ENCODE assay signal across 8 cellular contexts in genomic region chr1:248872752-248873408, GRCh38. TPM values are rescaled to one million over a fixed set of nuclear protein-coding genes. Genes with fewer than 3 reads are reported as not detected.
A peak's percentile ranks its signal among the peaks of the same experiment; 100 is the strongest.
DNase-seq lines count a peak whose midpoint lies in the region; ATAC-seq, FAIRE-seq and TF ChIP-seq lines count a peak whose summit lies in the region.

No MANE protein-coding gene starts in this region.

- CTCF ChIA-PET in CD4-positive, alpha-beta T cell (lab: Charles Lee), result interaction anchor here (1.3 kb wide), 1 partner anchor 66 kb away, joined by 3 read pairs; no protein-coding TSS in a partner anchor
- CTCF ChIA-PET in activated CD8-positive, alpha-beta T cell treated with anti-CD3 and anti-CD28 coated beads for 36 hours (lab: Charles Lee), result interaction anchor here (1.0 to 2.4 kb wide), 9 partner anchors 10 to 52 kb away, joined by 3 to 14 read pairs (median 5); partner anchors contain the start of genes SH3BP5L and ZNF692

- peak in 3 of 10 experiments; percentile 16 to 21 (median 17) for DNase-seq in CD4-positive, alpha-beta T cell
- DNase-seq in GM19239 (ENCODE audit: insufficient read length, low spot score) (no peak), NCI-H446 treated with DMSO at 0.1 percent for 48 hours (lab: John Stamatoyannopoulos, UW) (peak; percentile 46), erythroblast (lab: John Stamatoyannopoulos, UW) (peak; percentile 87 to 89), mucosa of gallbladder (ENCODE audit: low spot score) (peak; percentile 45), substantia nigra (lab: John Stamatoyannopoulos, UW) (peak in 24 of 49 donors; percentile 21 to 73 (median 42))
- DNase-seq in activated CD8-positive, alpha-beta T cell treated with anti-CD3 and anti-CD28 coated beads for 36 hours, result peak; percentile 78

- intact Hi-C loops in CD4-positive, alpha-beta T cell (cut with DNase I, micrococcal nuclease), result loop anchor here in 1 of 2 experiments (1.0 kb wide), 1 partner anchor 10 kb away; no protein-coding TSS in a partner anchor
- intact Hi-C loops in activated CD8-positive, alpha-beta T cell treated with anti-CD3 and anti-CD28 coated beads for 36 hours (cut with micrococcal nuclease), result no loop called here

- no peak for TF ChIP-seq CTCF in CD4-positive, alpha-beta T cell (IDR thresholded peaks at IDR 0.05)
- no peak for TF ChIP-seq CTCF in activated CD8-positive, alpha-beta T cell treated with anti-CD3 and anti-CD28 coated beads for 36 hours (IDR thresholded peaks at IDR 0.05)

- H3K4me3 Mint-ChIP-seq in CD4-positive, alpha-beta T cell, result peak overlapping the region; percentile 99
- peak overlapping the region; percentile 90 for H3K4me3 Mint-ChIP-seq in activated CD8-positive, alpha-beta T cell treated with anti-CD3 and anti-CD28 coated beads for 36 hours

- H3K27me3 Mint-ChIP-seq in CD4-positive, alpha-beta T cell, result peaks cover 14% of the 10 kb centered on the region
- peaks cover 4% of the 10 kb centered on the region for H3K27me3 Mint-ChIP-seq in activated CD8-positive, alpha-beta T cell treated with anti-CD3 and anti-CD28 coated beads for 36 hours

- POLR2A ChIA-PET in CD4-positive, alpha-beta T cell (lab: Charles Lee), result interaction anchor here (0.7 to 3.6 kb wide), 6 partner anchors 8 to 47 kb away, joined by 3 to 37 read pairs (median 26); partner anchors contain the start of genes PGBD2, SH3BP5L, ZNF672 and ZNF692
- POLR2A ChIA-PET in activated CD8-positive, alpha-beta T cell treated with anti-CD3 and anti-CD28 coated beads for 36 hours (lab: Charles Lee), result interaction anchor here (0.9 to 2.5 kb wide), 5 partner anchors 9 to 35 kb away, joined by 3 to 11 read pairs (median 5); partner anchors contain the start of genes ZNF672 and ZNF692

- H3K4me1 Mint-ChIP-seq in CD4-positive, alpha-beta T cell (ENCODE audit: low read depth), result peaks cover 35% of the 10 kb centered on the region
- peaks cover 19% of the 10 kb centered on the region for H3K4me1 Mint-ChIP-seq in activated CD8-positive, alpha-beta T cell treated with anti-CD3 and anti-CD28 coated beads for 36 hours (ENCODE audit: low read depth)

- H3K27ac Mint-ChIP-seq in CD4-positive, alpha-beta T cell, result peak overlapping the region; percentile 99
- H3K27ac Mint-ChIP-seq in activated CD8-positive, alpha-beta T cell treated with anti-CD3 and anti-CD28 coated beads for 36 hours, result peak overlapping the region; percentile 95

- no peak for TF ChIP-seq POLR2A in erythroblast (IDR thresholded peaks at IDR 0.05; ENCODE audit: low read length)

- H3K27me3 ChIP-seq in CD4-positive, alpha-beta T cell (ENCODE audit: control insufficient read depth, insufficient read depth, low read length), result no peaks in the 10 kb centered on the region

- peak overlapping the region; percentile 79 for H3K27ac ChIP-seq in CD4-positive, alpha-beta T cell (ENCODE audit: low read depth, low read length)
- H3K27ac ChIP-seq in substantia nigra (ENCODE audit: low read depth, low read length, poor library complexity, severe bottlenecking), result peak overlapping the region; percentile 81

- peaks cover 20% of the 10 kb centered on the region for H3K36me3 Mint-ChIP-seq in CD4-positive, alpha-beta T cell (ENCODE audit: low read depth)
- H3K36me3 Mint-ChIP-seq in activated CD8-positive, alpha-beta T cell treated with anti-CD3 and anti-CD28 coated beads for 36 hours (ENCODE audit: low read depth), result peaks cover 6% of the 10 kb centered on the region

- H3K9me3 Mint-ChIP-seq in CD4-positive, alpha-beta T cell, result peaks cover 2% of the 10 kb centered on the region
- H3K9me3 Mint-ChIP-seq in activated CD8-positive, alpha-beta T cell treated with anti-CD3 and anti-CD28 coated beads for 36 hours, result no peaks in the 10 kb centered on the region

- peak; percentile 25 for ATAC-seq in CD4-positive, alpha-beta T cell (ENCODE audit: poor library complexity)
- peak; percentile 46 for ATAC-seq in HG03354 (IDR thresholded peaks at IDR 0.05; ENCODE audit: poor library complexity, severe bottlenecking, unreplicated experiment)
- ATAC-seq in activated CD8-positive, alpha-beta T cell treated with anti-CD3 and anti-CD28 coated beads for 36 hours, result peak; percentile 56

- peak; percentile 76 for FAIRE-seq in GM19239 (lab: Jason Lieb, UNC)

- no peaks in the 10 kb centered on the region for H3K9me3 ChIP-seq in CD4-positive, alpha-beta T cell (ENCODE audit: control insufficient read depth, low read length)

RNA-seq across cellular contexts. Expression of gene ZNF692, which starts 14.0 kb away (rescaled TPM):
- 10 to 100 TPM; 23.3 to 27.3 TPM for total RNA-seq in CD4-positive, alpha-beta T cell
- total RNA-seq in activated CD8-positive, alpha-beta T cell treated with anti-CD3 and anti-CD28 coated beads for 36 hours, result 10 to 100 TPM; 80.8 to 85.6 TPM
- total RNA-seq in mucosa of gallbladder, result 62.7 TPM

RNA-seq across cellular contexts. Expression of gene PGBD2, which starts 33.2 kb away (rescaled TPM):
- under 1 TPM; 0.78 to 0.85 TPM for total RNA-seq in CD4-positive, alpha-beta T cell
- 1 to 10 TPM; 3.2 to 3.4 TPM for total RNA-seq in activated CD8-positive, alpha-beta T cell treated with anti-CD3 and anti-CD28 coated beads for 36 hours
- 16.9 TPM for total RNA-seq in mucosa of gallbladder

RNA-seq across cellular contexts. Expression of gene ZNF672, which starts 34.9 kb away (rescaled TPM):
- 10 to 100 TPM; 35.9 to 38.4 TPM for total RNA-seq in CD4-positive, alpha-beta T cell
- total RNA-seq in activated CD8-positive, alpha-beta T cell treated with anti-CD3 and anti-CD28 coated beads for 36 hours, result 10 to 100 TPM; 43.8 to 45.1 TPM
- total RNA-seq in mucosa of gallbladder, result 41.6 TPM

RNA-seq across cellular contexts. Expression of gene SH3BP5L, which starts 47.2 kb away (rescaled TPM):
- total RNA-seq in CD4-positive, alpha-beta T cell, result 10 to 100 TPM; 21.7 to 25.2 TPM
- 10 to 100 TPM; 16.2 to 18.3 TPM for total RNA-seq in activated CD8-positive, alpha-beta T cell treated with anti-CD3 and anti-CD28 coated beads for 36 hours
- total RNA-seq in mucosa of gallbladder, result 40.0 TPM
